1 cellular context compared by ENCODE assay signal in genomic region chr19:58466760-58467589, GRCh38.
TF ChIP-seq lines count a peak whose summit lies in the region.

TSS of gene ZNF324 (plus strand) at chr19:58467080. CDS start at chr19:58469186, 2,106 bp downstream.

TF ChIP-seq in HepG2, 621 proteins besides CTCF, POLR2A, EP300 and RAD21 (continued from another document and continues in another):
- TF ChIP-seq ZNF709 (CRISPR knock-in tag; IDR thresholded peaks at IDR 0.05), result no peak
- no peak for TF ChIP-seq KDM5B (CRISPR knock-in tag; IDR thresholded peaks at IDR 0.05; ENCODE audit: borderline replicate concordance)
- TF ChIP-seq, protein P1, sequence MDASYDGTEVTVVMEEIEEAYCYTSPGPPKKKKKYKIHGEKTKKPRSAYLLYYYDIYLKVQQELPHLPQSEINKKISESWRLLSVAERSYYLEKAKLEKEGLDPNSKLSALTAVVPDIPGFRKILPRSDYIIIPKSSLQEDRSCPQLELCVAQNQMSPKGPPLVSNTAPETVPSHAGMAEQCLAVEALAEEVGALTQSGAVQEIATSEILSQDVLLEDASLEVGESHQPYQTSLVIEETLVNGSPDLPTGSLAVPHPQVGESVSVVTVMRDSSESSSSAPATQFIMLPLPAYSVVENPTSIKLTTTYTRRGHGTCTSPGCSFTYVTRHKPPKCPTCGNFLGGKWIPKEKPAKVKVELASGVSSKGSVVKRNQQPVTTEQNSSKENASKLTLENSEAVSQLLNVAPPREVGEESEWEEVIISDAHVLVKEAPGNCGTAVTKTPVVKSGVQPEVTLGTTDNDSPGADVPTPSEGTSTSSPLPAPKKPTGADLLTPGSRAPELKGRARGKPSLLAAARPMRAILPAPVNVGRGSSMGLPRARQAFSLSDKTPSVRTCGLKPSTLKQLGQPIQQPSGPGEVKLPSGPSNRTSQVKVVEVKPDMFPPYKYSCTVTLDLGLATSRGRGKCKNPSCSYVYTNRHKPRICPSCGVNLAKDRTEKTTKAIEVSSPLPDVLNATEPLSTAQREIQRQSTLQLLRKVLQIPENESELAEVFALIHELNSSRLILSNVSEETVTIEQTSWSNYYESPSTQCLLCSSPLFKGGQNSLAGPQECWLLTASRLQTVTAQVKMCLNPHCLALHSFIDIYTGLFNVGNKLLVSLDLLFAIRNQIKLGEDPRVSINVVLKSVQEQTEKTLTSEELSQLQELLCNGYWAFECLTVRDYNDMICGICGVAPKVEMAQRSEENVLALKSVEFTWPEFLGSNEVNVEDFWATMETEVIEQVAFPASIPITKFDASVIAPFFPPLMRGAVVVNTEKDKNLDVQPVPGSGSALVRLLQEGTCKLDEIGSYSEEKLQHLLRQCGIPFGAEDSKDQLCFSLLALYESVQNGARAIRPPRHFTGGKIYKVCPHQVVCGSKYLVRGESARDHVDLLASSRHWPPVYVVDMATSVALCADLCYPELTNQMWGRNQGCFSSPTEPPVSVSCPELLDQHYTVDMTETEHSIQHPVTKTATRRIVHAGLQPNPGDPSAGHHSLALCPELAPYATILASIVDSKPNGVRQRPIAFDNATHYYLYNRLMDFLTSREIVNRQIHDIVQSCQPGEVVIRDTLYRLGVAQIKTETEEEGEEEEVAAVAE (CRISPR knock-in tag; IDR thresholded peaks at IDR 0.05; ENCODE audit: borderline replicate concordance), result peak; percentile 30; the same call in 1 of the 2 replicates
- peak; percentile 89 for TF ChIP-seq MNT (IDR thresholded peaks at IDR 0.05)
- TF ChIP-seq ZNF121 (CRISPR knock-in tag; IDR thresholded peaks at IDR 0.05), result no peak
- no peak for TF ChIP-seq ZNF496 (CRISPR knock-in tag; IDR thresholded peaks at IDR 0.05; ENCODE audit: insufficient replicate concordance)
- no peak for TF ChIP-seq ESRRA (CRISPR knock-in tag; IDR thresholded peaks at IDR 0.05; ENCODE audit: low read depth)
- TF ChIP-seq FOXP1 (IDR thresholded peaks at IDR 0.05), result no peak
- TF ChIP-seq FOXP1 (CRISPR knock-in tag; IDR thresholded peaks at IDR 0.05), result no peak
- TF ChIP-seq MEF2D (CRISPR knock-in tag; IDR thresholded peaks at IDR 0.05), result 0 out of 2 replicates have a peak, but pooled peaks have one; percentile 56
- no peak for TF ChIP-seq SATB2 (CRISPR knock-in tag; IDR thresholded peaks at IDR 0.05)
- TF ChIP-seq GTF2F1 (IDR thresholded peaks at IDR 0.05; ENCODE audit: low read length), result no peak
- no peak for TF ChIP-seq PRPF4 (IDR thresholded peaks at IDR 0.05; ENCODE audit: low read depth, low read length, poor library complexity, severe bottlenecking)
- TF ChIP-seq, protein P2, sequence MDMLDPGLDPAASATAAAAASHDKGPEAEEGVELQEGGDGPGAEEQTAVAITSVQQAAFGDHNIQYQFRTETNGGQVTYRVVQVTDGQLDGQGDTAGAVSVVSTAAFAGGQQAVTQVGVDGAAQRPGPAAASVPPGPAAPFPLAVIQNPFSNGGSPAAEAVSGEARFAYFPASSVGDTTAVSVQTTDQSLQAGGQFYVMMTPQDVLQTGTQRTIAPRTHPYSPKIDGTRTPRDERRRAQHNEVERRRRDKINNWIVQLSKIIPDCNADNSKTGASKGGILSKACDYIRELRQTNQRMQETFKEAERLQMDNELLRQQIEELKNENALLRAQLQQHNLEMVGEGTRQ (IDR thresholded peaks at IDR 0.05; ENCODE audit: low read depth, low read length), result peak; percentile 94
- TF ChIP-seq, protein P2 (CRISPR knock-in tag; IDR thresholded peaks at IDR 0.05; ENCODE audit: borderline replicate concordance), result peak; percentile 95; the same call in 1 of the 2 replicates
- TF ChIP-seq, protein P3, sequence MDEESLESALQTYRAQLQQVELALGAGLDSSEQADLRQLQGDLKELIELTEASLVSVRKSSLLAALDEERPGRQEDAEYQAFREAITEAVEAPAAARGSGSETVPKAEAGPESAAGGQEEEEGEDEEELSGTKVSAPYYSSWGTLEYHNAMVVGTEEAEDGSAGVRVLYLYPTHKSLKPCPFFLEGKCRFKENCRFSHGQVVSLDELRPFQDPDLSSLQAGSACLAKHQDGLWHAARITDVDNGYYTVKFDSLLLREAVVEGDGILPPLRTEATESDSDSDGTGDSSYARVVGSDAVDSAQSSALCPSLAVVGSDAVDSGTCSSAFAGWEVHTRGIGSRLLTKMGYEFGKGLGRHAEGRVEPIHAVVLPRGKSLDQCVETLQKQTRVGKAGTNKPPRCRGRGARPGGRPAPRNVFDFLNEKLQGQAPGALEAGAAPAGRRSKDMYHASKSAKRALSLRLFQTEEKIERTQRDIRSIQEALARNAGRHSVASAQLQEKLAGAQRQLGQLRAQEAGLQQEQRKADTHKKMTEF (CRISPR knock-in tag; IDR thresholded peaks at IDR 0.05), result peak; percentile 72
- no peak for TF ChIP-seq SMC3 (IDR thresholded peaks at IDR 0.05; ENCODE audit: low read length)
- no peak for TF ChIP-seq SP1 (IDR thresholded peaks at IDR 0.05)
- peak; percentile 63 for TF ChIP-seq SP1 (CRISPR knock-in tag; IDR thresholded peaks at IDR 0.05)
- TF ChIP-seq, protein P4, sequence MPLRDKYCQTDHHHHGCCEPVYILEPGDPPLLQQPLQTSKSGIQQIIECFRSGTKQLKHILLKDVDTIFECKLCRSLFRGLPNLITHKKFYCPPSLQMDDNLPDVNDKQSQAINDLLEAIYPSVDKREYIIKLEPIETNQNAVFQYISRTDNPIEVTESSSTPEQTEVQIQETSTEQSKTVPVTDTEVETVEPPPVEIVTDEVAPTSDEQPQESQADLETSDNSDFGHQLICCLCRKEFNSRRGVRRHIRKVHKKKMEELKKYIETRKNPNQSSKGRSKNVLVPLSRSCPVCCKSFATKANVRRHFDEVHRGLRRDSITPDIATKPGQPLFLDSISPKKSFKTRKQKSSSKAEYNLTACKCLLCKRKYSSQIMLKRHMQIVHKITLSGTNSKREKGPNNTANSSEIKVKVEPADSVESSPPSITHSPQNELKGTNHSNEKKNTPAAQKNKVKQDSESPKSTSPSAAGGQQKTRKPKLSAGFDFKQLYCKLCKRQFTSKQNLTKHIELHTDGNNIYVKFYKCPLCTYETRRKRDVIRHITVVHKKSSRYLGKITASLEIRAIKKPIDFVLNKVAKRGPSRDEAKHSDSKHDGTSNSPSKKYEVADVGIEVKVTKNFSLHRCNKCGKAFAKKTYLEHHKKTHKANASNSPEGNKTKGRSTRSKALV (CRISPR knock-in tag; IDR thresholded peaks at IDR 0.05), result no peak
- TF ChIP-seq, protein P5, sequence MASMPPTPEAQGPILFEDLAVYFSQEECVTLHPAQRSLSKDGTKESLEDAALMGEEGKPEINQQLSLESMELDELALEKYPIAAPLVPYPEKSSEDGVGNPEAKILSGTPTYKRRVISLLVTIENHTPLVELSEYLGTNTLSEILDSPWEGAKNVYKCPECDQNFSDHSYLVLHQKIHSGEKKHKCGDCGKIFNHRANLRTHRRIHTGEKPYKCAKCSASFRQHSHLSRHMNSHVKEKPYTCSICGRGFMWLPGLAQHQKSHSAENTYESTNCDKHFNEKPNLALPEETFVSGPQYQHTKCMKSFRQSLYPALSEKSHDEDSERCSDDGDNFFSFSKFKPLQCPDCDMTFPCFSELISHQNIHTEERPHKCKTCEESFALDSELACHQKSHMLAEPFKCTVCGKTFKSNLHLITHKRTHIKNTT (CRISPR knock-in tag; IDR thresholded peaks at IDR 0.05), result no peak
- no peak for TF ChIP-seq HOXA9 (CRISPR knock-in tag; IDR thresholded peaks at IDR 0.05; ENCODE audit: borderline replicate concordance)
- TF ChIP-seq EZH2 (conservative IDR thresholded peaks at IDR 0.05; ENCODE audit: low read depth, low read length), result no peak
- no peak for TF ChIP-seq TOE1 (CRISPR knock-in tag; IDR thresholded peaks at IDR 0.05)
- TF ChIP-seq ZSCAN29 (CRISPR knock-in tag; conservative IDR thresholded peaks at IDR 0.05), result no peak
- TF ChIP-seq BRD4 (CRISPR knock-in tag; IDR thresholded peaks at IDR 0.05), result no peak
- no peak for TF ChIP-seq TRAFD1 (CRISPR knock-in tag; IDR thresholded peaks at IDR 0.05; ENCODE audit: borderline replicate concordance)
- no peak for TF ChIP-seq TERF1 (CRISPR knock-in tag; IDR thresholded peaks at IDR 0.05)
- peak; percentile 53; the same call in 1 of the 2 replicates for TF ChIP-seq ETV5 (CRISPR knock-in tag; IDR thresholded peaks at IDR 0.05; ENCODE audit: borderline replicate concordance)
- no peak for TF ChIP-seq PHB2 (IDR thresholded peaks at IDR 0.05; ENCODE audit: partially characterized antibody)
- TF ChIP-seq ZNF232 (CRISPR knock-in tag; IDR thresholded peaks at IDR 0.05; ENCODE audit: borderline replicate concordance), result no peak
- peak; percentile 71 for TF ChIP-seq YEATS4 (CRISPR knock-in tag; IDR thresholded peaks at IDR 0.05; ENCODE audit: borderline replicate concordance)
- peak; percentile 86 for TF ChIP-seq SP4 (CRISPR knock-in tag; IDR thresholded peaks at IDR 0.05)
- TF ChIP-seq, protein P6, sequence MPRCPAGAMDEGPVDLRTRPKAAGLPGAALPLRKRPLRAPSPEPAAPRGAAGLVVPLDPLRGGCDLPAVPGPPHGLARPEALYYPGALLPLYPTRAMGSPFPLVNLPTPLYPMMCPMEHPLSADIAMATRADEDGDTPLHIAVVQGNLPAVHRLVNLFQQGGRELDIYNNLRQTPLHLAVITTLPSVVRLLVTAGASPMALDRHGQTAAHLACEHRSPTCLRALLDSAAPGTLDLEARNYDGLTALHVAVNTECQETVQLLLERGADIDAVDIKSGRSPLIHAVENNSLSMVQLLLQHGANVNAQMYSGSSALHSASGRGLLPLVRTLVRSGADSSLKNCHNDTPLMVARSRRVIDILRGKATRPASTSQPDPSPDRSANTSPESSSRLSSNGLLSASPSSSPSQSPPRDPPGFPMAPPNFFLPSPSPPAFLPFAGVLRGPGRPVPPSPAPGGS (CRISPR knock-in tag; IDR thresholded peaks at IDR 0.05), result no peak
- TF ChIP-seq RFXANK (CRISPR knock-in tag; IDR thresholded peaks at IDR 0.05), result 0 out of 2 replicates have a peak, but pooled peaks have one; percentile 60
